Comparison of ENCODE assay signal across 22 cellular contexts in genomic region chr3:25463850-25464418, GRCh38. TPM values are rescaled to one million over a fixed set of nuclear protein-coding genes. Genes with fewer than 3 reads are reported as not detected.
"Had no signal": no experiment of that assay in that cellular context is flagged by ENCODE, and none has a peak within 500 bp of the region (broad histone marks: within the 10 kb centered on the region; RNA-seq: fewer than 3 reads in every experiment).

No MANE protein-coding gene starts in this region.

- H3K9ac ChIP-seq: parathyroid adenoma had no signal

- H3K4me1 ChIP-seq: prostate gland had no signal

- ATAC-seq: foreskin keratinocyte; sciatic nerve; stimulated activated naive CD8-positive, alpha-beta T cell treated with anti-CD3 and anti-CD28 coated beads, Interleukin-15, Interleukin-2, amounts not matched to agents 100 U/mL and 50 U/mL, for 24 hours had no signal

- H3K9me3 Mint-ChIP-seq: central memory CD8-positive, alpha-beta T cell; nephron; type B pancreatic cell had no signal

- H3K27ac ChIP-seq: dorsolateral prefrontal cortex, foreskin keratinocyte, parathyroid adenoma, prostate gland, suprapubic skin, thyroid gland had no signal

- H3K27me3 Mint-ChIP-seq: central memory CD8-positive, alpha-beta T cell; naive B cell; type B pancreatic cell had no signal

- H3K79me2 ChIP-seq: parathyroid adenoma had no signal

- H3K36me3 ChIP-seq: prostate gland, suprapubic skin, thyroid gland had no signal

- H3K36me3 Mint-ChIP-seq: naive B cell had no signal

- H2AFZ ChIP-seq: parathyroid adenoma had no signal

- H3K9me3 ChIP-seq: prostate gland, suprapubic skin, thyroid gland had no signal

- H3K4me3 Mint-ChIP-seq: central memory CD8-positive, alpha-beta T cell; naive B cell; nephron; type B pancreatic cell had no signal

- H3K4me3 ChIP-seq: dorsolateral prefrontal cortex, lung, prostate gland, suprapubic skin, thyroid gland had no signal

- DNase-seq: cortex of kidney; dorsolateral prefrontal cortex; effector CD8-positive, alpha-beta T cell; foreskin keratinocyte; head of caudate nucleus; hippocampal formation; kidney glomerular epithelial cell; mesenchymal stem cell; naive B cell; occipital lobe; retina; stimulated activated naive CD8-positive, alpha-beta T cell treated with anti-CD3 and anti-CD28 coated beads, Interleukin-15, Interleukin-2, amounts not matched to agents 100 U/mL and 50 U/mL, for 24 hours; thyroid gland had no signal

- H3K27me3 ChIP-seq: dorsolateral prefrontal cortex, foreskin keratinocyte, suprapubic skin, thyroid gland had no signal

- H3K27ac Mint-ChIP-seq: naive B cell, nephron, type B pancreatic cell had no signal

- H3K4me1 Mint-ChIP-seq: central memory CD8-positive, alpha-beta T cell had no signal

- FAIRE-seq: urothelium cell line had no signal

RNA-seq across cellular contexts. Expression of gene RARB, which starts 35.9 kb away (rescaled TPM):
- total RNA-seq: foreskin keratinocyte had no signal
- polyA plus RNA-seq: foreskin keratinocyte had no signal
